21 cellular contexts compared by ENCODE assay signal in genomic region chr1:150809651-150810050, GRCh38. TPM values are rescaled to one million over a fixed set of nuclear protein-coding genes. Genes with fewer than 3 reads are reported as not detected.
DNase-seq lines count a peak whose midpoint lies in the region; ATAC-seq and TF ChIP-seq lines count a peak whose summit lies in the region.
"Had no signal": no experiment of that assay in that cellular context is flagged by ENCODE, and none has a peak within 500 bp of the region (broad histone marks: within the 10 kb centered on the region; RNA-seq: fewer than 3 reads in every experiment).

No MANE protein-coding gene starts in this region.

- H3K4me3 ChIP-seq in lower leg skin (ENCODE audit: low read depth, poor library complexity, severe bottlenecking), result no peak overlapping the region
- H3K4me3 ChIP-seq: gastroesophageal sphincter, right lobe of liver, SK-N-MC, tibial artery had no signal

- 31 to 35% methylated on average over 3 of the region's 3 CpGs for WGBS in lower leg skin, 2 donors

- TF ChIP-seq POLR2A in lower leg skin (IDR thresholded peaks at IDR 0.05), result no peak

- TF ChIP-seq CTCF in lower leg skin (IDR thresholded peaks at IDR 0.05), result no peak

- intact Hi-C loops in lower leg skin (cut with DNase I; ENCODE audit: low total_unique reads), result no loop called here

- DNase-seq in AG08396 (ENCODE audit: low spot score), result peak; percentile 60
- peak; percentile 52 for DNase-seq in HT1080 (ENCODE audit: low read depth)
- peak; percentile 49 for DNase-seq in dedifferentiated amniotic fluid mesenchymal stem cell (ENCODE audit: extremely low spot score)
- peak; percentile 73 to 94 for DNase-seq in lower leg skin (ENCODE audit: low spot score in 2 of 2)
- DNase-seq in T-helper 2 cell, result no peak
- DNase-seq in COLO829 (ENCODE audit: low spot score), result no peak
- no peak for DNase-seq in superior temporal gyrus (ENCODE audit: extremely low spot score)
- DNase-seq: ACHN; activated CD4-positive, alpha-beta T cell treated with anti-CD3 and anti-CD28 coated beads, Interleukin-2, amount 10 ng/mL, durations not matched to agents 7 days and 5 days; activated naive CD4-positive, alpha-beta T cell treated with anti-CD3 and anti-CD28 coated beads, Interleukin-2, amount 50 U/mL, for 16 hours; activated T-cell treated with anti-CD3 and anti-CD28 coated beads for 4 hours; COR-L47; NCI-H187; NCI-H510A; occipital lobe; right lobe of liver; stimulated activated CD4-positive, alpha-beta T cell treated with anti-CD3 and anti-CD28 coated beads, Interleukin-2, amount 100 ng/mL, for 48 hours had no signal

- ATAC-seq in HG02981 (IDR thresholded peaks at IDR 0.05; ENCODE audit: unreplicated experiment), result no peak
- ATAC-seq: right lobe of liver had no signal

RNA-seq across cellular contexts. Expression of gene CTSK, which starts 1.6 kb away (rescaled TPM):
- total RNA-seq in HT1080 (2014; rRNA removed; shearing (Covaris generic)), result 0.56 and 0.77 TPM in 2 replicates
- 0.14 and 0.32 TPM in 2 replicates for polyA plus RNA-seq in HT1080 (2015; cell fraction: cytosol; rRNA removed)
- polyA plus RNA-seq in HT1080 (2015; cell fraction: nucleus; rRNA removed), result 3.6 and 4.8 TPM in 2 replicates
- 100 to 1,000 TPM in 2 of 4 donors, 10 to 100 TPM in 2; 73.3 to 205 (median 90.2) TPM for total RNA-seq in lower leg skin

RNA-seq across cellular contexts. Expression of gene CTSS, which starts 44.1 kb away (rescaled TPM):
- total RNA-seq in HT1080 (2014; rRNA removed; shearing (Covaris generic)), result 1.2 and 2.6 TPM in 2 replicates
- polyA plus RNA-seq in HT1080 (2015; cell fraction: cytosol; rRNA removed), result 0.19 and 0.27 TPM in 2 replicates
- 0.16 and 0.29 TPM in 2 replicates for polyA plus RNA-seq in HT1080 (2015; cell fraction: nucleus; rRNA removed)
- 10 to 100 TPM; 11.4 to 33.4 (median 19.9) TPM for total RNA-seq in lower leg skin

Comparison
In these comparisons a context has a peak if more than half of its experiments do, and no peak if none do; other contexts are left out.
1. DNase-seq: peak in AG08396 (single experiment), HT1080 (single experiment), dedifferentiated amniotic fluid mesenchymal stem cell (single experiment) and lower leg skin (2 of 2); none in T-helper 2 cell (0 of 5), COLO829 (single experiment) and superior temporal gyrus (single experiment).
2. RNA of gene CTSK, which starts 1.6 kb away (total RNA-seq): 73.3 to 205 TPM in lower leg skin; 0.56 to 0.77 TPM in HT1080; every median in the first group is over 10 times any median in the second.